In genomic region chr1:154567386-154568164, GRCh38 we compare ENCODE assay signal across 1 cellular context.
TF ChIP-seq lines count a peak whose summit lies in the region.

TSS of gene CHRNB2 (plus strand) at chr1:154567778. CDS start at chr1:154568045, 267 bp downstream.

TF ChIP-seq in HepG2, 621 proteins besides CTCF, POLR2A, EP300 and RAD21 (continued from another document and continues in another):
- TF ChIP-seq KIAA2018 (CRISPR knock-in tag; IDR thresholded peaks at IDR 0.05; ENCODE audit: borderline replicate concordance) (no peak), POLR2G (IDR thresholded peaks at IDR 0.05; ENCODE audit: low read depth, low read length) (no peak), CEBPG (CRISPR knock-in tag; IDR thresholded peaks at IDR 0.05) (peak; percentile 36; the same call in 1 of the 2 replicates), NFYC (CRISPR knock-in tag; IDR thresholded peaks at IDR 0.05) (peak; percentile 25; the same call in 1 of the 2 replicates), CCDC6 (CRISPR knock-in tag; IDR thresholded peaks at IDR 0.05) (peak; percentile 99), ZNF607 (CRISPR knock-in tag; IDR thresholded peaks at IDR 0.05; ENCODE audit: borderline replicate concordance) (peak; percentile 99), ZNF3 (CRISPR knock-in tag; IDR thresholded peaks at IDR 0.05) (peak; percentile 68; the same call in 1 of the 2 replicates), SALL2 (CRISPR knock-in tag; IDR thresholded peaks at IDR 0.05) (peak; percentile 97), SRSF1 (optimal IDR thresholded peaks at IDR 0.05; ENCODE audit: low read depth, low read length) (no peak), NCOA1 (CRISPR knock-in tag; IDR thresholded peaks at IDR 0.05) (no peak), ZNF460 (CRISPR knock-in tag; IDR thresholded peaks at IDR 0.05; ENCODE audit: borderline replicate concordance) (no peak), ZNF224 (CRISPR knock-in tag; IDR thresholded peaks at IDR 0.05) (no peak), ZNF687 (CRISPR knock-in tag; IDR thresholded peaks at IDR 0.05) (peak; percentile 82), ZFP90 (CRISPR knock-in tag; IDR thresholded peaks at IDR 0.05; ENCODE audit: borderline replicate concordance) (peak; percentile 54; the same call in 1 of the 2 replicates), PHF21A (CRISPR knock-in tag; IDR thresholded peaks at IDR 0.05) (no peak), TOE1 (CRISPR knock-in tag; IDR thresholded peaks at IDR 0.05) (peak; percentile 88), KAT2B (IDR thresholded peaks at IDR 0.05; ENCODE audit: borderline replicate concordance, low read depth, low read length) (no peak), ZNF552 (CRISPR knock-in tag; IDR thresholded peaks at IDR 0.05; ENCODE audit: borderline replicate concordance) (0 out of 2 replicates have a peak, but pooled peaks have one; percentile 60), HNF4G (IDR thresholded peaks at IDR 0.05; ENCODE audit: borderline replicate concordance, low read depth, low read length) (no peak), HNF4G (CRISPR knock-in tag; IDR thresholded peaks at IDR 0.05; ENCODE audit: borderline replicate concordance, low read depth) (0 out of 2 replicates have a peak, but pooled peaks have one; percentile 30), ZIK1 (CRISPR knock-in tag; IDR thresholded peaks at IDR 0.05; ENCODE audit: borderline replicate concordance, low read depth) (peak; percentile 91; the same call in 1 of the 2 replicates), ZNF230 (CRISPR knock-in tag; IDR thresholded peaks at IDR 0.05) (peak; percentile 78; the same call in 1 of the 2 replicates), FOXM1 (CRISPR knock-in tag; IDR thresholded peaks at IDR 0.05) (0 out of 2 replicates have a peak, but pooled peaks have one; percentile 42), ONECUT2 (CRISPR knock-in tag; IDR thresholded peaks at IDR 0.05) (0 out of 2 replicates have a peak, but pooled peaks have one; percentile 33), ZGPAT (CRISPR knock-in tag; IDR thresholded peaks at IDR 0.05) (peak; percentile 88)
- TF ChIP-seq, protein P1, sequence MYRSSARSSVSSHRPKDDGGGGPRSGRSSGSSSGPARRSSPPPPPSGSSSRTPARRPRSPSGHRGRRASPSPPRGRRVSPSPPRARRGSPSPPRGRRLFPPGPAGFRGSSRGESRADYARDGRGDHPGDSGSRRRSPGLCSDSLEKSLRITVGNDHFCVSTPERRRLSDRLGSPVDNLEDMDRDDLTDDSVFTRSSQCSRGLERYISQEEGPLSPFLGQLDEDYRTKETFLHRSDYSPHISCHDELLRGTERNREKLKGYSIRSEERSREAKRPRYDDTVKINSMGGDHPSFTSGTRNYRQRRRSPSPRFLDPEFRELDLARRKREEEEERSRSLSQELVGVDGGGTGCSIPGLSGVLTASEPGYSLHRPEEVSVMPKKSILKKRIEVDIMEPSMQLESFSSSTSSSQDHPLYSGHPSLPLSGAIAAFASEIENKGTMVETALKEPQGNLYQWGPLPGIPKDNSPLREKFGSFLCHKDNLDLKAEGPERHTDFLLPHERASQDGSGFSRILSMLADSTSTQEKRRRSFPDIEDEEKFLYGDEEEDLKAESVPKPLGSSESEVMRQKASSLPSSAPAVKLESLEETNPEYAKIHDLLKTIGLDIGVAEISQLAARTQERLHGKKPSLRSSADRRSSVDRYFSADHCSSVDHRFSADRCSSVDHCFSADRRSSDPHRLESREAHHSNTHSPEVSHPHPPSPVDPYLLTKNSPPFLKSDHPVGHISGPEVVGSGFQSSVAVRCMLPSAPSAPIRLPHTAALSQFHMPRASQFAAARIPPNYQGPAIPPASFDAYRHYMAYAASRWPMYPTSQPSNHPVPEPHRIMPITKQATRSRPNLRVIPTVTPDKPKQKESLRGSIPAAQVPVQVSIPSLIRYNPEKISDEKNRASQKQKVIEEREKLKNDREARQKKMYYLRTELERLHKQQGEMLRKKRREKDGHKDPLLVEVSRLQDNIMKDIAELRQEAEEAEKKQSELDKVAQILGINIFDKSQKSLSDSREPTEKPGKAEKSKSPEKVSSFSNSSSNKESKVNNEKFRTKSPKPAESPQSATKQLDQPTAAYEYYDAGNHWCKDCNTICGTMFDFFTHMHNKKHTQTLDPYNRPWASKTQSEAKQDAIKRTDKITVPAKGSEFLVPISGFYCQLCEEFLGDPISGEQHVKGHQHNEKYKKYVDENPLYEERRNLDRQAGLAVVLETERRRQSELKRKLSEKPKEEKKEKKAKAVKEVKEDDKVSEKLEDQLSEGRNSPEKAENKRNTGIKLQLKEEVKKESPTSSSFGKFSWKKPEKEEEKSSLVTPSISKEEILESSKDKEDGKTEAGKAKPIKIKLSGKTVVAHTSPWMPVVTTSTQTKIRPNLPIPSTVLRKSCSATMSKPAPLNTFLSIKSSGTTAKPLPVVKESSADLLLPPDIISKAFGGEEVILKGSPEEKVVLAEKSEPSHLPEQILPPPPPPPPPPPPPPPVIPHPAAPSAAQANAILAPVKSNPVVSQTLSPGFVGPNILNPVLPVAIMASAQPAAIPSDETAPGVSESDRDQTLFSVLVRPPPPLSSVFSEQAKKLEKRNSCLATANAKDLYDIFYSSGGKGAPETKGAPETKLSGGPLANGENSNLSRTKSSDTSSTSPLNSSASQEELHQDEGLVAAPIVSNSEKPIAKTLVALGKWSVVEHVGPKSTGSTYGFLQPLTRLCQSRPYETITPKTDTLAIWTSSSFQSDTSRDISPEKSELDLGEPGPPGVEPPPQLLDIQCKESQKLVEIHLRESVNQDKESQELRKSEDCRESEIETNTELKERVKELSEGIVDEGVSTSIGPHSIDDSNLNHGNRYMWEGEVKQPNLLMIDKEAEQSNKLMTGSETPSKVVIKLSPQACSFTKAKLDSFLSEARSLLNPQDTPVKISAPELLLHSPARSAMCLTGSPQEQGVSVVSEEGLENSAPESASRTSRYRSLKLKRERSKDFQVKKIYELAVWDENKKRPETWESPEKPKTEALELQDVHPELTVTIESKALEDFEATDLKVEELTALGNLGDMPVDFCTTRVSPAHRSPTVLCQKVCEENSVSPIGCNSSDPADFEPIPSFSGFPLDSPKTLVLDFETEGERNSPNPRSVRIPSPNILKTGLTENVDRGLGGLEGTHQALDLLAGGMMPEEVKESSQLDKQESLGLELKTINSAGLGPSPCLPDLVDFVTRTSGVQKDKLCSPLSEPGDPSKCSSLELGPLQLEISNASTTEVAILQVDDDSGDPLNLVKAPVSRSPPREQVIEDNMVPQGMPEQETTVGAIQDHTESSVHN (CRISPR knock-in tag; IDR thresholded peaks at IDR 0.05), result peak; percentile 77; the same call in 1 of the 2 replicates
- TF ChIP-seq, protein P2, sequence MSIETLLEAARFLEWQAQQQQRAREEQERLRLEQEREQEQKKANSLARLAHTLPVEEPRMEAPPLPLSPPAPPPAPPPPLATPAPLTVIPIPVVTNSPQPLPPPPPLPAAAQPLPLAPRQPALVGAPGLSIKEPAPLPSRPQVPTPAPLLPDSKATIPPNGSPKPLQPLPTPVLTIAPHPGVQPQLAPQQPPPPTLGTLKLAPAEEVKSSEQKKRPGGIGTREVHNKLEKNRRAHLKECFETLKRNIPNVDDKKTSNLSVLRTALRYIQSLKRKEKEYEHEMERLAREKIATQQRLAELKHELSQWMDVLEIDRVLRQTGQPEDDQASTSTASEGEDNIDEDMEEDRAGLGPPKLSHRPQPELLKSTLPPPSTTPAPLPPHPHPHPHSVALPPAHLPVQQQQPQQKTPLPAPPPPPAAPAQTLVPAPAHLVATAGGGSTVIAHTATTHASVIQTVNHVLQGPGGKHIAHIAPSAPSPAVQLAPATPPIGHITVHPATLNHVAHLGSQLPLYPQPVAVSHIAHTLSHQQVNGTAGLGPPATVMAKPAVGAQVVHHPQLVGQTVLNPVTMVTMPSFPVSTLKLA (IDR thresholded peaks at IDR 0.05), result no peak
- TF ChIP-seq, protein P3, sequence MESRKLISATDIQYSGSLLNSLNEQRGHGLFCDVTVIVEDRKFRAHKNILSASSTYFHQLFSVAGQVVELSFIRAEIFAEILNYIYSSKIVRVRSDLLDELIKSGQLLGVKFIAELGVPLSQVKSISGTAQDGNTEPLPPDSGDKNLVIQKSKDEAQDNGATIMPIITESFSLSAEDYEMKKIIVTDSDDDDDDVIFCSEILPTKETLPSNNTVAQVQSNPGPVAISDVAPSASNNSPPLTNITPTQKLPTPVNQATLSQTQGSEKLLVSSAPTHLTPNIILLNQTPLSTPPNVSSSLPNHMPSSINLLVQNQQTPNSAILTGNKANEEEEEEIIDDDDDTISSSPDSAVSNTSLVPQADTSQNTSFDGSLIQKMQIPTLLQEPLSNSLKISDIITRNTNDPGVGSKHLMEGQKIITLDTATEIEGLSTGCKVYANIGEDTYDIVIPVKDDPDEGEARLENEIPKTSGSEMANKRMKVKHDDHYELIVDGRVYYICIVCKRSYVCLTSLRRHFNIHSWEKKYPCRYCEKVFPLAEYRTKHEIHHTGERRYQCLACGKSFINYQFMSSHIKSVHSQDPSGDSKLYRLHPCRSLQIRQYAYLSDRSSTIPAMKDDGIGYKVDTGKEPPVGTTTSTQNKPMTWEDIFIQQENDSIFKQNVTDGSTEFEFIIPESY (CRISPR knock-in tag; IDR thresholded peaks at IDR 0.05), result no peak
